Comparison of ENCODE assay signal across 19 cellular contexts in genomic region chr2:26759845-26760244, GRCh38. TPM values are rescaled to one million over a fixed set of nuclear protein-coding genes. Genes with fewer than 3 reads are reported as not detected.
A peak's percentile ranks its signal among the peaks of the same experiment; 100 is the strongest.
DNase-seq lines count a peak whose midpoint lies in the region; ATAC-seq, FAIRE-seq and TF ChIP-seq lines count a peak whose summit lies in the region.
"Had no signal": no experiment of that assay in that cellular context is flagged by ENCODE, and none has a peak within 500 bp of the region (broad histone marks: within the 10 kb centered on the region; RNA-seq: fewer than 3 reads in every experiment).

No MANE protein-coding gene starts in this region.

- H3K27ac Mint-ChIP-seq in Caco-2 (ENCODE audit: unreplicated experiment) (peak overlapping the region; percentile 100), mesothelial cell of epicardium (peak overlapping the region; percentile 69)
- H3K27ac Mint-ChIP-seq in stimulated activated memory B cell treated with anti-CD40 and anti-IgM and Interleukin-4, amounts not matched to agents 10 μg/mL and 1 μg/mL and 100 μg/mL, for 72 hours: no peak overlapping the region
- H3K27ac Mint-ChIP-seq: CD4-positive, alpha-beta memory T cell had no signal

- no peak for TF ChIP-seq RAD21 in IMR-90 (IDR thresholded peaks at IDR 0.05; ENCODE audit: low read length)
- no peak for TF ChIP-seq RAD21 in K562 (CRISPR knock-in tag; conservative IDR thresholded peaks at IDR 0.05 in 1 of 2, IDR thresholded peaks at IDR 0.05 in 1 of 2)

- H2AK9ac ChIP-seq in IMR-90 (replicated peaks; ENCODE audit: low read depth, low read length, poor library complexity): no peak overlapping the region

- H3K4me3 Mint-ChIP-seq in Caco-2 (ENCODE audit: unreplicated experiment): no peak overlapping the region
- H3K4me3 Mint-ChIP-seq in mesothelial cell of epicardium: no peak overlapping the region
- no peak overlapping the region for H3K4me3 Mint-ChIP-seq in stimulated activated memory B cell treated with anti-CD40 and anti-IgM and Interleukin-4, amounts not matched to agents 10 μg/mL and 1 μg/mL and 100 μg/mL, for 72 hours
- H3K4me3 Mint-ChIP-seq: CD4-positive, alpha-beta memory T cell had no signal

- H4K8ac ChIP-seq in IMR-90 (ENCODE audit: low read depth in 2 of 2, low read length in 2 of 2) (no peak overlapping the region; a peak in 2 of 4 replicates), neuronal stem cell (ENCODE audit: low read depth, low read length) (no peak overlapping the region)

- no TSS peak for BruUV-seq in Caco-2 (replicated peaks; lab: Mats Ljungman, UMichigan)
- no TSS peak for BruUV-seq in IMR-90 (replicated peaks; lab: Mats Ljungman, UMichigan)
- BruUV-seq in K562 (replicated peaks; lab: Mats Ljungman, UMichigan): no TSS peak

- H2BK15ac ChIP-seq in IMR-90 (ENCODE audit: low read depth, low read length) (no peak overlapping the region; the same call in 1 of the 3 replicates), neuronal stem cell (ENCODE audit: low read length) (no peak overlapping the region)

- H2AFZ ChIP-seq in IMR-90 (replicated peaks; ENCODE audit: low read length, poor library complexity) (no peak overlapping the region), K562 (ENCODE audit: low read depth, low read length) (no peak overlapping the region), neuronal stem cell (ENCODE audit: low read length) (no peak overlapping the region)

- H3K23ac ChIP-seq in IMR-90 (ENCODE audit: low read depth, low read length): no peak overlapping the region
- no peak overlapping the region for H3K23ac ChIP-seq in neuronal stem cell (ENCODE audit: low read depth, low read length, poor library complexity)

- H4K91ac ChIP-seq in IMR-90 (ENCODE audit: insufficient read depth, low read depth, low read length): peak overlapping the region; percentile 76; the same call in 1 of the 2 replicates
- no peak overlapping the region for H4K91ac ChIP-seq in neuronal stem cell (ENCODE audit: low read depth, low read length, poor library complexity)

- H3K79me2 ChIP-seq in K562 (ENCODE audit: control insufficient read depth, insufficient read depth, low read length): peaks cover 10% of the 10 kb centered on the region

- in situ Hi-C loops in IMR-90 (cut with MboI; ENCODE audit: low sequenced_read_pairs): no loop called here
- in situ Hi-C loops in K562 (cut with MboI): no loop called here

- peak overlapping the region; percentile 100 for H2BK120ac ChIP-seq in IMR-90 (ENCODE audit: low read depth, low read length)
- no peak overlapping the region for H2BK120ac ChIP-seq in neuronal stem cell (ENCODE audit: low read depth, low read length)

- FAIRE-seq in K562 (lab: Jason Lieb, UNC): no peak
- FAIRE-seq: A204.1, GM12892, GM19239 had no signal

- peaks cover 29% of the 10 kb centered on the region for H3K36me3 Mint-ChIP-seq in Caco-2 (ENCODE audit: insufficient read depth, unreplicated experiment)
- no peaks in the 10 kb centered on the region for H3K36me3 Mint-ChIP-seq in mesothelial cell of epicardium
- no peaks in the 10 kb centered on the region for H3K36me3 Mint-ChIP-seq in stimulated activated memory B cell treated with anti-CD40 and anti-IgM and Interleukin-4, amounts not matched to agents 10 μg/mL and 1 μg/mL and 100 μg/mL, for 72 hours
- H3K36me3 Mint-ChIP-seq: CD4-positive, alpha-beta memory T cell; IgD-negative memory B cell had no signal

- CTCF ChIA-PET in Caco-2 (lab: Charles Lee): no interaction called here
- CTCF ChIA-PET in IMR-90 (lab: Yijun Ruan, JAX): no interaction called here
- CTCF ChIA-PET in K562 (lab: Yijun Ruan, JAX; ENCODE audit: low intra/inter-chr PET ratio): no interaction called here

- ATAC-seq in IMR-90 (ENCODE audit: low read depth) (no peak), K562 (no peak)
- no peak for ATAC-seq in stimulated activated memory B cell treated with anti-CD40 and anti-IgM and Interleukin-4, amounts not matched to agents 10 μg/mL and 1 μg/mL and 100 μg/mL, for 72 hours

- WGBS in IMR-90 (ENCODE audit: extremely low coverage in 2 of 2, insufficient read length in 1 of 2), 2 experiments: no CpG with 5 or more reads among the region's 5 CpGs
- WGBS in K562 (ENCODE audit: insufficient coverage, low coverage, missing lambda C conversion rate): 90% methylated on average over 5 of the region's 5 CpGs
- 92 to 98% (median 95%) methylated on average over 5 of the region's 5 CpGs for WGBS in spleen, 5 donors
- no CpG with 5 or more reads among the region's 5 CpGs for WGBS in neuronal stem cell (ENCODE audit: extremely low coverage in 2 of 2, insufficient read length in 2 of 2, insufficient replicate concordance in 1 of 2), 2 donors

- peaks cover 27% of the 10 kb centered on the region for H3K4me1 Mint-ChIP-seq in Caco-2 (ENCODE audit: low read depth, unreplicated experiment)
- H3K4me1 Mint-ChIP-seq in mesothelial cell of epicardium: peaks cover 33% of the 10 kb centered on the region
- peaks cover 29% of the 10 kb centered on the region for H3K4me1 Mint-ChIP-seq in stimulated activated memory B cell treated with anti-CD40 and anti-IgM and Interleukin-4, amounts not matched to agents 10 μg/mL and 1 μg/mL and 100 μg/mL, for 72 hours

- H3K36me3 ChIP-seq in Caco-2 (ENCODE audit: control insufficient read depth, insufficient read depth, low read length) (no peaks in the 10 kb centered on the region), IMR-90 (ENCODE audit: control insufficient read depth, insufficient read depth, low read length) (no peaks in the 10 kb centered on the region), K562 (ENCODE audit: control insufficient read depth, insufficient read depth, low read length) (no peaks in the 10 kb centered on the region; the same call in 2 of the 3 replicates), spleen (no peaks in the 10 kb centered on the region), neuronal stem cell (replicated peaks in 1 of 2; ENCODE audit: control insufficient read depth in 2 of 2, insufficient read depth in 2 of 2, low read length in 2 of 2) (no peaks in the 10 kb centered on the region)
- H3K36me3 ChIP-seq: BE2C had no signal

- H3K14ac ChIP-seq in IMR-90 (replicated peaks; ENCODE audit: low read depth, low read length) (no peak overlapping the region; the same call in 1 of the 2 replicates), neuronal stem cell (ENCODE audit: low read length) (no peak overlapping the region)

- intact Hi-C loops in Caco-2 (cut with micrococcal nuclease; ENCODE audit: unreplicated experiment): no loop called here
- intact Hi-C loops in IMR-90 (cut with micrococcal nuclease): no loop called here
- intact Hi-C loops in K562 (cut with micrococcal nuclease): loop anchor here (10.0 kb wide), 1 partner anchor 255 kb away; no protein-coding TSS in a partner anchor
- intact Hi-C loops in spleen (cut with DNase I; ENCODE audit: low total_unique reads): no loop called here

- no peak overlapping the region for H3K4me3 ChIP-seq in Caco-2 (ENCODE audit: low read depth, low read length)
- no peak overlapping the region for H3K4me3 ChIP-seq in IMR-90 (ENCODE audit: insufficient read depth, low read depth, low read length)
- no peak overlapping the region for H3K4me3 ChIP-seq in K562
- no peak overlapping the region for H3K4me3 ChIP-seq in spleen
- no peak overlapping the region for H3K4me3 ChIP-seq in neuronal stem cell (ENCODE audit: low read length in 2 of 2)

- H4K5ac ChIP-seq in IMR-90 (ENCODE audit: low read depth, low read length): no peak overlapping the region

- H3K4me1 ChIP-seq in Caco-2 (peaks cover 68% of the 10 kb centered on the region), IMR-90 (ENCODE audit: control insufficient read depth, insufficient read depth, low read length) (peaks cover 15% of the 10 kb centered on the region), K562 (replicated peaks in 1 of 2; ENCODE audit: control insufficient read depth in 2 of 2, insufficient read depth in 2 of 2, low read length in 2 of 2) (peaks cover 17 to 36% of the 10 kb centered on the region in 2 experiments), spleen (peaks cover 5 to 41% (median 17%) of the 10 kb centered on the region in 6 donors), neuronal stem cell (ENCODE audit: control insufficient read depth in 2 of 2, insufficient read depth in 1 of 2, low read depth in 1 of 2, low read length in 2 of 2) (peaks cover 19 to 37% of the 10 kb centered on the region in 2 donors)

- H2BK12ac ChIP-seq in neuronal stem cell (ENCODE audit: low read length): no peak overlapping the region

- dilution Hi-C loops in IMR-90 (cut with HindIII; ENCODE audit: low sequenced_read_pairs, unreplicated experiment): no loop called here

- H3K27me3 Mint-ChIP-seq in Caco-2 (ENCODE audit: insufficient read depth, unreplicated experiment) (no peaks in the 10 kb centered on the region), mesothelial cell of epicardium (ENCODE audit: low read depth) (no peaks in the 10 kb centered on the region)
- no peaks in the 10 kb centered on the region for H3K27me3 Mint-ChIP-seq in stimulated activated memory B cell treated with anti-CD40 and anti-IgM and Interleukin-4, amounts not matched to agents 10 μg/mL and 1 μg/mL and 100 μg/mL, for 72 hours
- H3K27me3 Mint-ChIP-seq: IgD-negative memory B cell had no signal

- H2BK5ac ChIP-seq in IMR-90 (ENCODE audit: low read depth, low read length, poor library complexity, severe bottlenecking) (no peak overlapping the region), neuronal stem cell (ENCODE audit: low read length) (no peak overlapping the region)

- no peaks in the 10 kb centered on the region for H3K27me3 ChIP-seq in Caco-2 (replicated peaks; ENCODE audit: control insufficient read depth, insufficient read depth, low read length)
- no peaks in the 10 kb centered on the region for H3K27me3 ChIP-seq in IMR-90 (ENCODE audit: control insufficient read depth, insufficient read depth, low read length)
- H3K27me3 ChIP-seq in K562 (ENCODE audit: control insufficient read depth in 2 of 2, insufficient read depth in 2 of 2, low read length in 2 of 2): no peaks in the 10 kb centered on the region
- H3K27me3 ChIP-seq in spleen (replicated peaks in 1 of 7): no peaks in the 10 kb centered on the region
- no peaks in the 10 kb centered on the region for H3K27me3 ChIP-seq in neuronal stem cell (ENCODE audit: control insufficient read depth in 3 of 3, insufficient read depth in 3 of 3, low read depth in 1 of 3, low read length in 3 of 3)
- H3K27me3 ChIP-seq: BE2C had no signal

- H3K27ac ChIP-seq in IMR-90 (ENCODE audit: insufficient read depth, low read length) (peak overlapping the region; percentile 5; the same call in 1 of the 2 replicates), K562 (ENCODE audit: extremely low read depth, low read depth, low read length) (no peak overlapping the region), spleen (no peak overlapping the region), neuronal stem cell (replicated peaks; ENCODE audit: low read length) (no peak overlapping the region)
- H3K27ac ChIP-seq: C4-2B, HL-60 had no signal

- peak overlapping the region; percentile 57 for H2AK5ac ChIP-seq in IMR-90 (ENCODE audit: low read depth, low read length)
- H2AK5ac ChIP-seq in neuronal stem cell (ENCODE audit: low read depth, low read length): no peak overlapping the region

- H3K9me3 ChIP-seq in Caco-2 (no peaks in the 10 kb centered on the region), IMR-90 (ENCODE audit: control insufficient read depth, insufficient read depth, low read length) (no peaks in the 10 kb centered on the region), K562 (replicated peaks; ENCODE audit: control insufficient read depth, insufficient read depth, low read depth, low read length) (no peaks in the 10 kb centered on the region), spleen (no peaks in the 10 kb centered on the region), neuronal stem cell (replicated peaks in 1 of 2; ENCODE audit: control insufficient read depth in 2 of 2, insufficient read depth in 1 of 2, low read depth in 1 of 2, low read length in 2 of 2) (no peaks in the 10 kb centered on the region)
- H3K9me3 ChIP-seq: BE2C had no signal

- peak overlapping the region; percentile 100 for H2BK20ac ChIP-seq in IMR-90 (ENCODE audit: low read depth, low read length)

- DNase-seq in Caco-2: no peak
- DNase-seq in IMR-90: no peak
- DNase-seq in K562 (ENCODE audit: extremely low read depth in 1 of 4, low spot score in 3 of 4): no peak
- DNase-seq in mesothelial cell of epicardium (ENCODE audit: low spot score in 2 of 2, unreplicated experiment in 2 of 2): no peak
- DNase-seq in spleen: no peak
- no peak for DNase-seq in neuronal stem cell (ENCODE audit: low spot score)
- DNase-seq: BE2C; CD4-positive, alpha-beta memory T cell; DND-41; GDM1; GOT3; HCEC 1CT had no signal

- no peak overlapping the region for H3K56ac ChIP-seq in IMR-90 (ENCODE audit: extremely low read depth, insufficient read depth, low read length)

- no peak for TF ChIP-seq POLR2A in IMR-90 (IDR thresholded peaks at IDR 0.05; ENCODE audit: low read depth, low read length)
- TF ChIP-seq POLR2A in K562 (conservative IDR thresholded peaks at IDR 0.05): no peak
- TF ChIP-seq POLR2A in spleen (IDR thresholded peaks at IDR 0.05): no peak

- POLR2A ChIA-PET in Caco-2 (lab: Charles Lee) (no interaction called here), IMR-90 (lab: Charles Lee; ENCODE audit: unreplicated experiment) (no interaction called here), K562 (lab: Yijun Ruan, JAX) (interaction anchor here (1.2 kb wide), 1 partner anchor 9 kb away, joined by 11 read pairs; no protein-coding TSS in a partner anchor)

- H3K79me1 ChIP-seq in IMR-90 (ENCODE audit: low read depth in 1 of 2, low read length in 2 of 2): peaks cover 5 to 30% of the 10 kb centered on the region in 2 experiments; a peak in 2 of 4 replicates
- H3K79me1 ChIP-seq in neuronal stem cell (ENCODE audit: low read depth, low read length): no peaks in the 10 kb centered on the region

- H3K18ac ChIP-seq in IMR-90 (ENCODE audit: low read depth, low read length): no peak overlapping the region; the same call in 1 of the 2 replicates
- H3K18ac ChIP-seq in neuronal stem cell (ENCODE audit: low read length): no peak overlapping the region

- H3K9me3 Mint-ChIP-seq in Caco-2 (ENCODE audit: unreplicated experiment) (no peaks in the 10 kb centered on the region), mesothelial cell of epicardium (no peaks in the 10 kb centered on the region)
- H3K9me3 Mint-ChIP-seq in stimulated activated memory B cell treated with anti-CD40 and anti-IgM and Interleukin-4, amounts not matched to agents 10 μg/mL and 1 μg/mL and 100 μg/mL, for 72 hours: no peaks in the 10 kb centered on the region
- H3K9me3 Mint-ChIP-seq: CD4-positive, alpha-beta memory T cell; IgD-negative memory B cell had no signal

- H3K4me2 ChIP-seq in IMR-90 (ENCODE audit: low read depth, low read length) (no peak overlapping the region), K562 (ENCODE audit: insufficient read depth, low read length) (no peak overlapping the region), neuronal stem cell (ENCODE audit: insufficient read depth, low read length, poor library complexity, severe bottlenecking) (no peak overlapping the region)

- H3K9me1 ChIP-seq in IMR-90 (ENCODE audit: insufficient read depth, low read length): peaks cover 15% of the 10 kb centered on the region
- H3K9me1 ChIP-seq in K562 (ENCODE audit: control insufficient read depth, insufficient read depth, low read length): no peaks in the 10 kb centered on the region

- TF ChIP-seq CTCF in Caco-2 (IDR thresholded peaks at IDR 0.05; ENCODE audit: insufficient read depth in 1 of 2, low read depth in 1 of 2, low read length in 1 of 2, severe bottlenecking in 1 of 2, unreplicated experiment in 1 of 2) (no peak), IMR-90 (conservative IDR thresholded peaks at IDR 0.05; ENCODE audit: low read depth, low read length) (no peak), K562 (IDR thresholded peaks at IDR 0.05 in 2 of 3, conservative IDR thresholded peaks at IDR 0.05 in 1 of 3; ENCODE audit: insufficient read depth in 2 of 3, low read depth in 1 of 3, low read length in 3 of 3) (no peak), mesothelial cell of epicardium (IDR thresholded peaks at IDR 0.05; ENCODE audit: unreplicated experiment) (no peak), spleen (IDR thresholded peaks at IDR 0.05 in 8 of 11, conservative IDR thresholded peaks at IDR 0.05 in 3 of 11) (no peak)

- H3K9ac ChIP-seq in IMR-90 (ENCODE audit: low read depth, low read length) (no peak overlapping the region), K562 (ENCODE audit: insufficient read depth in 1 of 2, low read depth in 2 of 2, low read length in 2 of 2) (no peak overlapping the region), neuronal stem cell (ENCODE audit: low read depth, low read length, poor library complexity) (no peak overlapping the region)

- TF ChIP-seq EP300 in K562 (IDR thresholded peaks at IDR 0.05; ENCODE audit: low read length): no peak

- H4K20me1 ChIP-seq in IMR-90 (ENCODE audit: insufficient read depth, low read length): peaks cover 4% of the 10 kb centered on the region; the same call in 1 of the 2 replicates
- no peaks in the 10 kb centered on the region for H4K20me1 ChIP-seq in K562 (replicated peaks; ENCODE audit: control insufficient read depth, insufficient read depth, low read length)

- peak overlapping the region; percentile 100 for H3K4ac ChIP-seq in IMR-90 (ENCODE audit: low read depth, low read length)
- H3K4ac ChIP-seq in neuronal stem cell (ENCODE audit: low read length): no peak overlapping the region

RNA-seq across cellular contexts. Expression of gene SLC35F6, which starts 4.2 kb away (rescaled TPM):
- total RNA-seq in Caco-2 (2022) (44.1 and 45.7 TPM in 2 replicates), IMR-90 (2012; rRNA removed) (25.6 and 30.6 TPM in 2 replicates), K562 (2014; rRNA removed) (22.9 and 31.9 TPM in 2 replicates), K562 (2014; rRNA removed; fragmentation: Illumina TruSeq; extraction: Trizol) (21.9 and 22.2 TPM in 2 replicates), K562 (2015; rRNA removed; fragmentation: Illumina TruSeq; extraction: Trizol) (28.1 and 29.4 TPM in 2 replicates), K562 (2021) (37.4 and 42.8 TPM in 2 replicates), mesothelial cell of epicardium (25.2 to 26.8 TPM (median 26.0 TPM) in 3 replicates), spleen (10 to 100 TPM; 28.3 to 50.2 (median 40.0) TPM)
- polyA plus RNA-seq in IMR-90 (2012; rRNA removed) (19.1 and 19.4 TPM in 2 replicates), K562 (2011; rRNA removed) (11.9 and 16.7 TPM in 2 replicates), K562 (2014; fragmentation: Illumina TruSeq; extraction: Trizol) (22.5 and 23.4 TPM in 2 replicates), K562 (2014; fragmentation: Nextera tagmentation; extraction: Ambion mirVana) (10 to 100 TPM; 19.3 to 47.3 TPM), K562 (2014; rRNA removed) (18.8 and 20.9 TPM in 2 replicates), spleen (10 to 100 TPM in 1 of 3 donors, 1 to 10 TPM in 2; 5.3 to 10.9 (median 7.0) TPM)
- polyA plus RNA-seq in IMR-90 (2012; cell fraction: cytosol; rRNA removed): 12.7 and 22.8 TPM in 2 replicates
- 8.7 and 14.4 TPM in 2 replicates for polyA plus RNA-seq in IMR-90 (2012; cell fraction: nucleus; rRNA removed; ENCODE audit: low replicate concordance)
- 21.5 and 40.8 TPM in 2 replicates for total RNA-seq in K562 (2011; cell fraction: chromatin; rRNA removed; ENCODE audit: low replicate concordance)
- 40.7 and 47.7 TPM in 2 replicates for total RNA-seq in K562 (2011; cell fraction: nucleolus; rRNA removed)
- 48.1 and 75.0 TPM in 2 replicates for total RNA-seq in K562 (2011; cell fraction: nucleoplasm; rRNA removed)
- 18.3 and 30.0 TPM in 2 replicates for polyA plus RNA-seq in K562 (2011; cell fraction: cytosol; rRNA removed)
- 5.5 and 8.8 TPM in 2 replicates for polyA plus RNA-seq in K562 (2011; cell fraction: nucleus; rRNA removed)
- 17.4 and 33.3 TPM in 2 replicates for polyA plus RNA-seq in K562 (2012)
- 18.6 and 24.3 TPM in 2 replicates for polyA minus RNA-seq in K562 (2011; rRNA and poly(A)+ RNA removed)
- 23.3 and 30.5 TPM in 2 replicates for polyA minus RNA-seq in K562 (2011; cell fraction: cytosol; rRNA and poly(A)+ RNA removed)
- polyA minus RNA-seq in K562 (2011; cell fraction: nucleus; rRNA and poly(A)+ RNA removed): 6.7 and 9.3 TPM in 2 replicates
- 8.5 TPM for polyA plus RNA-seq in neuronal stem cell (2013, experiment 1 of 2)
- polyA plus RNA-seq in neuronal stem cell (2013, experiment 2 of 2): 9.6 TPM

RNA-seq across cellular contexts. Expression of gene CENPA, which starts 26.0 kb away (rescaled TPM):
- total RNA-seq in Caco-2 (2022) (38.4 and 39.9 TPM in 2 replicates), IMR-90 (2012; rRNA removed) (7.7 and 10.0 TPM in 2 replicates), K562 (2014; rRNA removed) (32.1 and 40.9 TPM in 2 replicates), K562 (2014; rRNA removed; fragmentation: Illumina TruSeq; extraction: Trizol) (48.8 and 49.6 TPM in 2 replicates), K562 (2015; rRNA removed; fragmentation: Illumina TruSeq; extraction: Trizol) (40.8 and 44.7 TPM in 2 replicates), K562 (2021) (45.6 and 51.7 TPM in 2 replicates), mesothelial cell of epicardium (7.9 to 9.2 TPM (median 8.8 TPM) in 3 replicates), spleen (1 to 10 TPM in 6 of 7 donors, not detected in 1; 1.1 to 7.3 (median 4.2) TPM)
- polyA plus RNA-seq in IMR-90 (2012; rRNA removed) (11.9 and 14.9 TPM in 2 replicates), K562 (2011; rRNA removed) (54.2 and 61.7 TPM in 2 replicates), K562 (2014; fragmentation: Illumina TruSeq; extraction: Trizol) (53.4 and 60.1 TPM in 2 replicates), K562 (2014; fragmentation: Nextera tagmentation; extraction: Ambion mirVana) (10 to 100 TPM; 11.3 to 13.4 TPM), K562 (2014; rRNA removed) (43.6 and 46.2 TPM in 2 replicates), spleen (1 to 10 TPM in 2 of 3 donors, under 1 TPM in 1; 0.80 to 5.5 (median 2.5) TPM)
- polyA plus RNA-seq in IMR-90 (2012; cell fraction: cytosol; rRNA removed): 5.7 and 6.3 TPM in 2 replicates
- polyA plus RNA-seq in IMR-90 (2012; cell fraction: nucleus; rRNA removed; ENCODE audit: low replicate concordance): 4.0 and 4.9 TPM in 2 replicates
- total RNA-seq in K562 (2011; cell fraction: chromatin; rRNA removed; ENCODE audit: low replicate concordance): 31.6 and 48.8 TPM in 2 replicates
- 18.2 and 18.7 TPM in 2 replicates for total RNA-seq in K562 (2011; cell fraction: nucleolus; rRNA removed)
- 30.9 and 35.8 TPM in 2 replicates for total RNA-seq in K562 (2011; cell fraction: nucleoplasm; rRNA removed)
- polyA plus RNA-seq in K562 (2011; cell fraction: cytosol; rRNA removed): 43.0 and 48.2 TPM in 2 replicates
- polyA plus RNA-seq in K562 (2011; cell fraction: nucleus; rRNA removed): 35.5 and 42.4 TPM in 2 replicates
- 30.2 and 32.1 TPM in 2 replicates for polyA plus RNA-seq in K562 (2012)
- 25.6 and 28.3 TPM in 2 replicates for polyA minus RNA-seq in K562 (2011; rRNA and poly(A)+ RNA removed)
- polyA minus RNA-seq in K562 (2011; cell fraction: cytosol; rRNA and poly(A)+ RNA removed): 17.7 and 17.8 TPM in 2 replicates
- polyA minus RNA-seq in K562 (2011; cell fraction: nucleus; rRNA and poly(A)+ RNA removed): 9.8 and 11.0 TPM in 2 replicates
- polyA plus RNA-seq in neuronal stem cell (2013, experiment 1 of 2): 61.5 TPM
- polyA plus RNA-seq in neuronal stem cell (2013, experiment 2 of 2): 60.8 TPM
- polyA plus RNA-seq: CD4-positive, alpha-beta memory T cell; IgD-negative memory B cell had no signal
